Comparison of ENCODE assay signal across 23 cellular contexts in genomic region chr1:168216171-168216570, GRCh38.
"Had no signal": no experiment of that assay in that cellular context is flagged by ENCODE, and none has a peak within 500 bp of the region (broad histone marks: within the 10 kb centered on the region; RNA-seq: fewer than 3 reads in every experiment).

No MANE protein-coding gene starts in this region.

- DNase-seq: activated CD4-positive, alpha-beta T cell treated with anti-CD3 and anti-CD28 coated beads, Interleukin-2, amount 10 ng/mL, durations not matched to agents 24 days and 14 days; activated CD4-positive, alpha-beta T cell treated with anti-CD3 and anti-CD28 coated beads, Interleukin-2, amount 50 U/mL, for 48 hours; activated CD4-positive, CD25-positive, alpha-beta regulatory T cell treated with anti-CD3 and anti-CD28 coated beads, Interleukin-2, amount 50 U/mL, for 72 hours; activated CD8-positive, alpha-beta memory T cell treated with anti-CD3 and anti-CD28 coated beads, Interleukin-2, amount 10 ng/mL, durations not matched to agents 7 days and 5 days; activated effector memory CD4-positive, alpha-beta T cell treated with anti-CD3 and anti-CD28 coated beads, Interleukin-2, amount 50 U/mL, for 16 hours; activated naive CD4-positive, alpha-beta T cell treated with Interleukin-2 at 50 U/mL for 16 hours; activated naive CD8-positive, alpha-beta T cell treated with anti-CD3 and anti-CD28 coated beads, Interleukin-2, amount 50 U/mL, for 24 hours; activated T-cell treated with anti-CD3 and anti-CD28 coated beads, Interleukin-2, amount 50 U/mL, for 24 hours; amniotic stem cell; NCI-H1048; NCI-H146; NCI-H187 treated with DMSO at 0.1 percent for 48 hours; NCI-H2081 treated with DMSO at 0.1 percent for 48 hours; NCI-H524; SIG-M5; T-helper 17 cell; T-helper 9 cell had no signal

- FAIRE-seq: astrocyte, RCC 7860 had no signal

- H3K36me3 Mint-ChIP-seq: brain had no signal

- ATAC-seq: activated CD8-positive, alpha-beta memory T cell treated with anti-CD3 and anti-CD28 coated beads, Interleukin-2, amount 10 ng/mL, durations not matched to agents 7 days and 5 days; activated naive CD4-positive, alpha-beta T cell treated with anti-CD3 and anti-CD28 coated beads, Interleukin-2, amount 50 U/mL, for 72 hours; activated naive CD8-positive, alpha-beta T cell treated with anti-CD3 and anti-CD28 coated beads, Interleukin-2, amount 50 U/mL, for 24 hours; T-helper 17 cell; WTC11 had no signal

- H3K4me1 Mint-ChIP-seq: brain had no signal

- H3K27ac Mint-ChIP-seq: activated CD4-positive, alpha-beta T cell treated with anti-CD3 and anti-CD28 coated beads, Interleukin-2, amount 10 ng/mL, durations not matched to agents 24 days and 14 days; activated CD8-positive, alpha-beta memory T cell treated with anti-CD3 and anti-CD28 coated beads, Interleukin-2, amount 10 ng/mL, durations not matched to agents 7 days and 5 days; activated naive CD4-positive, alpha-beta T cell treated with anti-CD3 and anti-CD28 coated beads, Interleukin-2, amount 50 U/mL, for 72 hours; activated naive CD8-positive, alpha-beta T cell treated with anti-CD3 and anti-CD28 coated beads, Interleukin-2, amount 50 U/mL, for 24 hours; activated T-cell treated with anti-CD3 and anti-CD28 coated beads, Interleukin-2, amount 50 U/mL, for 24 hours; activated T-helper 1 cell treated with anti-CD3 and anti-CD28 coated beads, Interleukin-12 subunit alpha, Interleukin-12 subunit beta, Interleukin-2, Interleukin-4 antibody, amounts not matched to agents 30 ng/mL and 10 ng/mL and 1 ng/mL, durations not matched to agents 14 hours and 24 hours and 36 hours; T-helper 17 cell; WTC11 had no signal

- H3K4me3 Mint-ChIP-seq: activated CD4-positive, alpha-beta T cell treated with anti-CD3 and anti-CD28 coated beads, Interleukin-2, amount 10 ng/mL, durations not matched to agents 24 days and 14 days; activated CD8-positive, alpha-beta memory T cell treated with anti-CD3 and anti-CD28 coated beads, Interleukin-2, amount 10 ng/mL, durations not matched to agents 7 days and 5 days; activated naive CD8-positive, alpha-beta T cell treated with anti-CD3 and anti-CD28 coated beads, Interleukin-2, amount 50 U/mL, for 24 hours; activated T-cell treated with anti-CD3 and anti-CD28 coated beads, Interleukin-2, amount 50 U/mL, for 24 hours; activated T-helper 1 cell treated with anti-CD3 and anti-CD28 coated beads, Interleukin-12 subunit alpha, Interleukin-12 subunit beta, Interleukin-2, Interleukin-4 antibody, amounts not matched to agents 30 ng/mL and 10 ng/mL and 1 ng/mL, durations not matched to agents 14 hours and 24 hours and 36 hours; brain; T-helper 17 cell; WTC11 had no signal
